18 cellular contexts compared by ENCODE assay signal in the genomic region with DNA sequence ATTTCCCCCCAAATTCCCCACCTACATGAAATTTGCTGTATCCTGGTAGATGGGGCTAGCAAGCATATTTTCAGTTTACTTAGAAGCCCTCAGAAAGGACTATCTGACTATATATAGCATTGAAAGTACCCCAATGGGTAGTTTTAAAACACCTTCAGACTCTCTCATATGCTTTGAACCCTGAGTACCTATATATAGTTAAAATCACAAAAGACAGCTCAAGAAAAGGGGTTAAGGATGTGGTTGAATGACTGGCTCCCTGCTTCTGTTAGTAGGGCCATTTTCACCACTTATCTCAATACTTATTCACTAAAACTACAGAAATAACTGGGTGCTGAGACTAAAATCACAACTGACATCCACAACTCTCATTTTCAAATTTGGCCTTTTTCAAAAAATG. TPM values are rescaled to one million over a fixed set of nuclear protein-coding genes. Genes with fewer than 3 reads are reported as not detected.
A peak's percentile ranks its signal among the peaks of the same experiment; 100 is the strongest.
DNase-seq lines count a peak whose midpoint lies in the region; ATAC-seq and TF ChIP-seq lines count a peak whose summit lies in the region.
"Had no signal": no experiment of that assay in that cellular context is flagged by ENCODE, and none has a peak within 500 bp of the region (broad histone marks: within the 10 kb centered on the region; RNA-seq: fewer than 3 reads in every experiment).

No MANE protein-coding gene starts in this region.

- no peaks in the 10 kb centered on the region for H3K27me3 Mint-ChIP-seq in activated CD4-positive, alpha-beta T cell treated with anti-CD3 and anti-CD28 coated beads for 36 hours
- H3K27me3 Mint-ChIP-seq: activated CD4-positive, alpha-beta T cell treated with anti-CD3 and anti-CD28 coated beads, Interleukin-2, amount 10 ng/mL, durations not matched to agents 7 days and 5 days; activated naive CD8-positive, alpha-beta T cell treated with anti-CD3 and anti-CD28 coated beads for 36 hours; CD4-positive, alpha-beta memory T cell; memory B cell had no signal

- POLR2A ChIA-PET in activated CD4-positive, alpha-beta T cell treated with anti-CD3 and anti-CD28 coated beads for 36 hours (lab: Charles Lee) = no interaction called here

- DNase-seq in GM20000 (ENCODE audit: low spot score) = peak; percentile 21
- DNase-seq in NCI-H748 (lab: John Stamatoyannopoulos, UW; ENCODE audit: unreplicated experiment) = no peak
- DNase-seq in activated CD4-positive, alpha-beta T cell treated with anti-CD3 and anti-CD28 coated beads for 36 hours = no peak
- DNase-seq in HCEC 1CT = no peak
- DNase-seq: activated CD4-positive, alpha-beta T cell treated with anti-CD3 and anti-CD28 coated beads, Interleukin-2, amount 10 ng/mL, durations not matched to agents 7 days and 5 days; activated naive CD8-positive, alpha-beta T cell treated with anti-CD3 and anti-CD28 coated beads for 36 hours; CD4-positive, alpha-beta memory T cell; DMS79; esophagus squamous epithelium; islet precursor cell; NCI-H524 treated with DMSO at 0.1 percent for 48 hours; SK-N-SH had no signal

- no peak for TF ChIP-seq CTCF in GM20000 (IDR thresholded peaks at IDR 0.05; ENCODE audit: extremely low read depth, missing control alignments)

- H3K9me3 Mint-ChIP-seq in activated CD4-positive, alpha-beta T cell treated with anti-CD3 and anti-CD28 coated beads for 36 hours (ENCODE audit: low read depth) = peaks cover 23% of the 10 kb centered on the region

- intact Hi-C loops in activated CD4-positive, alpha-beta T cell treated with anti-CD3 and anti-CD28 coated beads for 36 hours (cut with DNase I, micrococcal nuclease) = no loop called here

- H3K4me3 Mint-ChIP-seq in activated CD4-positive, alpha-beta T cell treated with anti-CD3 and anti-CD28 coated beads for 36 hours = no peak overlapping the region
- H3K4me3 Mint-ChIP-seq: activated CD4-positive, alpha-beta T cell treated with anti-CD3 and anti-CD28 coated beads, Interleukin-2, amount 10 ng/mL, durations not matched to agents 7 days and 5 days; activated naive CD8-positive, alpha-beta T cell treated with anti-CD3 and anti-CD28 coated beads for 36 hours; CD4-positive, alpha-beta memory T cell; memory B cell; neural progenitor cell had no signal

- ATAC-seq in GM18508 (IDR thresholded peaks at IDR 0.05; ENCODE audit: insufficient read depth, unreplicated experiment) (peak; percentile 59), HG02884 (IDR thresholded peaks at IDR 0.05; ENCODE audit: unreplicated experiment) (peak; percentile 69), HG03558 (IDR thresholded peaks at IDR 0.05; ENCODE audit: extremely low read depth, unreplicated experiment) (peak; percentile 53), GM19463 (IDR thresholded peaks at IDR 0.05; ENCODE audit: unreplicated experiment) (no peak)
- no peak for ATAC-seq in activated CD4-positive, alpha-beta T cell treated with anti-CD3 and anti-CD28 coated beads for 36 hours

- CTCF ChIA-PET in activated CD4-positive, alpha-beta T cell treated with anti-CD3 and anti-CD28 coated beads for 36 hours (lab: Charles Lee) = interaction anchor here (0.5 kb wide), 1 partner anchor 425 kb away, joined by 3 read pairs; no protein-coding TSS in a partner anchor

- H3K27ac Mint-ChIP-seq in activated CD4-positive, alpha-beta T cell treated with anti-CD3 and anti-CD28 coated beads for 36 hours = no peak overlapping the region
- H3K27ac Mint-ChIP-seq: activated CD4-positive, alpha-beta T cell treated with anti-CD3 and anti-CD28 coated beads, Interleukin-2, amount 10 ng/mL, durations not matched to agents 7 days and 5 days; activated naive CD8-positive, alpha-beta T cell treated with anti-CD3 and anti-CD28 coated beads for 36 hours; memory B cell; neural progenitor cell had no signal

- H3K4me1 Mint-ChIP-seq in activated CD4-positive, alpha-beta T cell treated with anti-CD3 and anti-CD28 coated beads for 36 hours = no peaks in the 10 kb centered on the region
- H3K4me1 Mint-ChIP-seq: activated CD4-positive, alpha-beta T cell treated with anti-CD3 and anti-CD28 coated beads, Interleukin-2, amount 10 ng/mL, durations not matched to agents 7 days and 5 days; activated naive CD8-positive, alpha-beta T cell treated with anti-CD3 and anti-CD28 coated beads for 36 hours; CD4-positive, alpha-beta memory T cell had no signal

- H3K36me3 Mint-ChIP-seq in activated CD4-positive, alpha-beta T cell treated with anti-CD3 and anti-CD28 coated beads for 36 hours (ENCODE audit: low read depth) = peaks cover 18% of the 10 kb centered on the region
- H3K36me3 Mint-ChIP-seq: neural progenitor cell had no signal

RNA-seq across cellular contexts. Expression of a gene that starts 18.5 kb away (rescaled TPM):
- total RNA-seq in activated CD4-positive, alpha-beta T cell treated with anti-CD3 and anti-CD28 coated beads for 36 hours = 1 to 10 TPM; 6.5 to 8.2 TPM

RNA-seq across cellular contexts. Expression of a gene that starts 19.0 kb away (rescaled TPM):
- 100 to 1,000 TPM; 212 to 265 TPM for total RNA-seq in activated CD4-positive, alpha-beta T cell treated with anti-CD3 and anti-CD28 coated beads for 36 hours

Comparison
In these comparisons a context has a peak if more than half of its experiments do, and no peak if none do; other contexts are left out.
1. ATAC-seq: peak in GM18508 (single experiment), HG02884 (single experiment) and HG03558 (single experiment); none in GM19463 (single experiment) and activated CD4-positive, alpha-beta T cell treated with anti-CD3 and anti-CD28 coated beads for 36 hours (single experiment).